8 cellular contexts compared by ENCODE assay signal in genomic region chr11:46295312-46295995, GRCh38. TPM values are rescaled to one million over a fixed set of nuclear protein-coding genes. Genes with fewer than 3 reads are reported as not detected.
DNase-seq lines count a peak whose midpoint lies in the region; ATAC-seq and TF ChIP-seq lines count a peak whose summit lies in the region.

No MANE protein-coding gene starts in this region.

- H3K14ac ChIP-seq in trophoblast cell (ENCODE audit: low read length): peak overlapping the region; percentile 62

- no CpG with 5 or more reads among the region's 58 CpGs for WGBS in trophoblast cell (ENCODE audit: extremely low coverage, insufficient coverage, insufficient read length)
- WGBS in thyroid gland, 2 donors: 2% methylated on average over 37 of the region's 58 CpGs; no CpG with 5 or more reads in 1 of the 2 donors

- H3K36me3 Mint-ChIP-seq in activated naive CD8-positive, alpha-beta T cell: no peaks in the 10 kb centered on the region

- peak overlapping the region; percentile 15 for H3K9ac ChIP-seq in trophoblast cell (ENCODE audit: low read length)

- H3K23ac ChIP-seq in trophoblast cell (ENCODE audit: low read length): no peak overlapping the region

- peak overlapping the region; percentile 98 for H2BK12ac ChIP-seq in trophoblast cell (ENCODE audit: low read length)

- peak overlapping the region; percentile 34 for H3K4ac ChIP-seq in trophoblast cell (ENCODE audit: low read depth, low read length)

- no peaks in the 10 kb centered on the region for H3K9me3 Mint-ChIP-seq in activated naive CD8-positive, alpha-beta T cell (ENCODE audit: low read depth)

- H4K8ac ChIP-seq in trophoblast cell (ENCODE audit: low read depth, low read length): peak overlapping the region; percentile 84

- H3K79me1 ChIP-seq in trophoblast cell (ENCODE audit: low read length): peaks cover 40% of the 10 kb centered on the region

- H3K4me3 ChIP-seq in cardiac muscle cell (peak overlapping the region; percentile 28), trophoblast cell (ENCODE audit: low read depth, low read length) (peak overlapping the region; percentile 66), thyroid gland (replicated peaks in 1 of 3) (peak overlapping the region; percentile 30 to 54 (median 38))

- peak overlapping the region; percentile 90 for H2AFZ ChIP-seq in trophoblast cell (ENCODE audit: insufficient read depth, low read length, poor library complexity)

- no peak for TF ChIP-seq POLR2A in thyroid gland (IDR thresholded peaks at IDR 0.05)

- intact Hi-C loops in thyroid gland (cut with DNase I): no loop called here

- H2AK5ac ChIP-seq in trophoblast cell (ENCODE audit: low read length): peak overlapping the region; percentile 0

- peak overlapping the region; percentile 78 for H3K4me2 ChIP-seq in trophoblast cell (ENCODE audit: low read length)

- H4K91ac ChIP-seq in trophoblast cell (ENCODE audit: low read depth, low read length): peak overlapping the region; percentile 96

- H3K27ac ChIP-seq in cardiac muscle cell: peak overlapping the region; percentile 72
- H3K27ac ChIP-seq in trophoblast cell (ENCODE audit: low read depth, low read length): peak overlapping the region; percentile 88
- H3K27ac ChIP-seq in thyroid gland: no peak overlapping the region

- TF ChIP-seq CTCF in cardiac muscle cell (IDR thresholded peaks at IDR 0.05; ENCODE audit: low read depth, low read length): no peak
- TF ChIP-seq CTCF in thyroid gland (IDR thresholded peaks at IDR 0.05): no peak

- peak overlapping the region; percentile 88 for H3K4me3 Mint-ChIP-seq in activated naive CD8-positive, alpha-beta T cell

- H2BK120ac ChIP-seq in trophoblast cell (ENCODE audit: insufficient read depth, low read length, poor library complexity): peak overlapping the region; percentile 82

- H3K9me3 ChIP-seq in cardiac muscle cell (ENCODE audit: low read depth) (no peaks in the 10 kb centered on the region), trophoblast cell (ENCODE audit: insufficient read depth, low read depth, low read length) (peaks cover 2% of the 10 kb centered on the region), thyroid gland (no peaks in the 10 kb centered on the region)

- H4K12ac ChIP-seq in trophoblast cell (ENCODE audit: low read depth, low read length): peak overlapping the region; percentile 49

- DNase-seq in HUDEP-2 (lab: John Stamatoyannopoulos, UW; ENCODE audit: unreplicated experiment in 76 of 76) (peak in 71 of 76 experiments; percentile 6 to 81 (median 61)), cardiac muscle cell (ENCODE audit: low read depth in 1 of 2, low spot score in 1 of 2) (peak; percentile 85 to 95), trophoblast cell (peak; percentile 25 to 61), thyroid gland (peak; percentile 75 to 76)

- H3K4me1 Mint-ChIP-seq in activated naive CD8-positive, alpha-beta T cell (ENCODE audit: low read depth): peaks cover 4% of the 10 kb centered on the region

- peak overlapping the region; percentile 93 for H3K18ac ChIP-seq in trophoblast cell (ENCODE audit: low read length)

- H3K79me2 ChIP-seq in trophoblast cell (ENCODE audit: control insufficient read depth, insufficient read depth, low read length, poor library complexity): peaks cover 11% of the 10 kb centered on the region

- no peaks in the 10 kb centered on the region for H3K36me3 ChIP-seq in cardiac muscle cell
- H3K36me3 ChIP-seq in trophoblast cell (ENCODE audit: control insufficient read depth in 1 of 2, insufficient read depth in 2 of 2, low read length in 2 of 2): peaks cover 10 to 15% of the 10 kb centered on the region in 2 experiments
- H3K36me3 ChIP-seq in thyroid gland: no peaks in the 10 kb centered on the region

- peak overlapping the region; percentile 66 for H2BK5ac ChIP-seq in trophoblast cell (ENCODE audit: low read depth, low read length, poor library complexity)

- H3K27me3 Mint-ChIP-seq in activated naive CD8-positive, alpha-beta T cell: no peaks in the 10 kb centered on the region

- H3K27me3 ChIP-seq in cardiac muscle cell (no peaks in the 10 kb centered on the region), trophoblast cell (ENCODE audit: insufficient read depth, low read length) (no peaks in the 10 kb centered on the region), thyroid gland (no peaks in the 10 kb centered on the region)

- ATAC-seq in GM18867 (IDR thresholded peaks at IDR 0.05; ENCODE audit: unreplicated experiment) (peak; percentile 71), SK-N-SH treated with all-trans-retinoic acid at 6 μM for 48 hours (peak; percentile 85), HG03196 (IDR thresholded peaks at IDR 0.05; ENCODE audit: unreplicated experiment) (no peak)

- H3K27ac Mint-ChIP-seq in activated naive CD8-positive, alpha-beta T cell: no peak overlapping the region

- H3K4me1 ChIP-seq in cardiac muscle cell (ENCODE audit: low read depth) (peaks cover 27% of the 10 kb centered on the region), trophoblast cell (ENCODE audit: control insufficient read depth in 1 of 2, insufficient read depth in 2 of 2, low read length in 2 of 2) (peaks cover 48 to 51% of the 10 kb centered on the region in 2 experiments), thyroid gland (peaks cover 27 to 39% of the 10 kb centered on the region in 2 donors)

TF ChIP-seq in SK-N-SH treated with all-trans-retinoic acid at 6 μM for 48 hours, 23 proteins besides CTCF, POLR2A, EP300 and RAD21:
- no peak for TF ChIP-seq ISL1 (CRISPR knock-in tag; IDR thresholded peaks at IDR 0.05)

RNA-seq across cellular contexts. Expression of gene CREB3L1, which starts 18.0 kb away (rescaled TPM):
- total RNA-seq in cardiac muscle cell (3.8 and 4.3 TPM in 2 replicates), thyroid gland (1 to 10 TPM in 3 of 4 donors, under 1 TPM in 1; 0.88 to 3.1 (median 2.1) TPM)
- 11.7 and 14.1 TPM in 2 replicates for polyA plus RNA-seq in cardiac muscle cell
- polyA plus RNA-seq in trophoblast cell (2013): 53.7 and 54.2 TPM in 2 replicates

RNA-seq across cellular contexts. Expression of gene DGKZ, which starts 51.8 kb away (rescaled TPM):
- total RNA-seq in cardiac muscle cell (81.8 TPM in 2 replicates), thyroid gland (10 to 100 TPM; 29.7 to 53.5 (median 41.8) TPM)
- 48.3 and 48.5 TPM in 2 replicates for polyA plus RNA-seq in cardiac muscle cell
- polyA plus RNA-seq in trophoblast cell (2013): 79.6 and 80.8 TPM in 2 replicates

Comparison
In these comparisons a context has a peak if more than half of its experiments do, and no peak if none do; other contexts are left out.
1. H3K27ac ChIP-seq: peak in cardiac muscle cell (single experiment) and trophoblast cell (single experiment); none in thyroid gland (0 of 3).
2. Peak in every context shown above with its lines, with median percentiles within 50 percentile points of each other: DNase-seq and H3K4me3 ChIP-seq.